1 cellular context compared by ENCODE assay signal in the genomic region with DNA sequence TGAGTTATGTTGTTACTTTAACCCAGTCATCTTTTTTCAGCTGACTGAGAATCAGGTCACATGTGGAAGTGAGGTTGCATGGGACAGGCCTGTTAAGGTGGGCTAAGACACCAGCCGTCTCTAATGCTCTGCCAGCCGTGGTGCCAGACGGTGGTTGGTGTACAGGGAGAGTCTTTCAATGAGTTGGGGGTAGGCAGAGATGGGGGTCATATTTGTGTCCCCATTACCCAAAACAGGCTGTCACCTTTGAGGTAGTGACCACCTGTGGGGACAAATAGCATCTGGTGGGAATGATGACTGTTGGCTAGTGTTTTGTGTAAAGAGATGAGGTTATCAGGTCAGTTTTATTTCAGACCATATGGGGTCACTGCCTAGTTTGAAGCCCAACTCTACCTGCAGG.
TF ChIP-seq lines count a peak whose summit lies in the region.

No MANE protein-coding gene starts in this region.

TF ChIP-seq in GM23338, 12 proteins besides CTCF, POLR2A, EP300 and RAD21 (continued from another document):
- TF ChIP-seq, protein P1, sequence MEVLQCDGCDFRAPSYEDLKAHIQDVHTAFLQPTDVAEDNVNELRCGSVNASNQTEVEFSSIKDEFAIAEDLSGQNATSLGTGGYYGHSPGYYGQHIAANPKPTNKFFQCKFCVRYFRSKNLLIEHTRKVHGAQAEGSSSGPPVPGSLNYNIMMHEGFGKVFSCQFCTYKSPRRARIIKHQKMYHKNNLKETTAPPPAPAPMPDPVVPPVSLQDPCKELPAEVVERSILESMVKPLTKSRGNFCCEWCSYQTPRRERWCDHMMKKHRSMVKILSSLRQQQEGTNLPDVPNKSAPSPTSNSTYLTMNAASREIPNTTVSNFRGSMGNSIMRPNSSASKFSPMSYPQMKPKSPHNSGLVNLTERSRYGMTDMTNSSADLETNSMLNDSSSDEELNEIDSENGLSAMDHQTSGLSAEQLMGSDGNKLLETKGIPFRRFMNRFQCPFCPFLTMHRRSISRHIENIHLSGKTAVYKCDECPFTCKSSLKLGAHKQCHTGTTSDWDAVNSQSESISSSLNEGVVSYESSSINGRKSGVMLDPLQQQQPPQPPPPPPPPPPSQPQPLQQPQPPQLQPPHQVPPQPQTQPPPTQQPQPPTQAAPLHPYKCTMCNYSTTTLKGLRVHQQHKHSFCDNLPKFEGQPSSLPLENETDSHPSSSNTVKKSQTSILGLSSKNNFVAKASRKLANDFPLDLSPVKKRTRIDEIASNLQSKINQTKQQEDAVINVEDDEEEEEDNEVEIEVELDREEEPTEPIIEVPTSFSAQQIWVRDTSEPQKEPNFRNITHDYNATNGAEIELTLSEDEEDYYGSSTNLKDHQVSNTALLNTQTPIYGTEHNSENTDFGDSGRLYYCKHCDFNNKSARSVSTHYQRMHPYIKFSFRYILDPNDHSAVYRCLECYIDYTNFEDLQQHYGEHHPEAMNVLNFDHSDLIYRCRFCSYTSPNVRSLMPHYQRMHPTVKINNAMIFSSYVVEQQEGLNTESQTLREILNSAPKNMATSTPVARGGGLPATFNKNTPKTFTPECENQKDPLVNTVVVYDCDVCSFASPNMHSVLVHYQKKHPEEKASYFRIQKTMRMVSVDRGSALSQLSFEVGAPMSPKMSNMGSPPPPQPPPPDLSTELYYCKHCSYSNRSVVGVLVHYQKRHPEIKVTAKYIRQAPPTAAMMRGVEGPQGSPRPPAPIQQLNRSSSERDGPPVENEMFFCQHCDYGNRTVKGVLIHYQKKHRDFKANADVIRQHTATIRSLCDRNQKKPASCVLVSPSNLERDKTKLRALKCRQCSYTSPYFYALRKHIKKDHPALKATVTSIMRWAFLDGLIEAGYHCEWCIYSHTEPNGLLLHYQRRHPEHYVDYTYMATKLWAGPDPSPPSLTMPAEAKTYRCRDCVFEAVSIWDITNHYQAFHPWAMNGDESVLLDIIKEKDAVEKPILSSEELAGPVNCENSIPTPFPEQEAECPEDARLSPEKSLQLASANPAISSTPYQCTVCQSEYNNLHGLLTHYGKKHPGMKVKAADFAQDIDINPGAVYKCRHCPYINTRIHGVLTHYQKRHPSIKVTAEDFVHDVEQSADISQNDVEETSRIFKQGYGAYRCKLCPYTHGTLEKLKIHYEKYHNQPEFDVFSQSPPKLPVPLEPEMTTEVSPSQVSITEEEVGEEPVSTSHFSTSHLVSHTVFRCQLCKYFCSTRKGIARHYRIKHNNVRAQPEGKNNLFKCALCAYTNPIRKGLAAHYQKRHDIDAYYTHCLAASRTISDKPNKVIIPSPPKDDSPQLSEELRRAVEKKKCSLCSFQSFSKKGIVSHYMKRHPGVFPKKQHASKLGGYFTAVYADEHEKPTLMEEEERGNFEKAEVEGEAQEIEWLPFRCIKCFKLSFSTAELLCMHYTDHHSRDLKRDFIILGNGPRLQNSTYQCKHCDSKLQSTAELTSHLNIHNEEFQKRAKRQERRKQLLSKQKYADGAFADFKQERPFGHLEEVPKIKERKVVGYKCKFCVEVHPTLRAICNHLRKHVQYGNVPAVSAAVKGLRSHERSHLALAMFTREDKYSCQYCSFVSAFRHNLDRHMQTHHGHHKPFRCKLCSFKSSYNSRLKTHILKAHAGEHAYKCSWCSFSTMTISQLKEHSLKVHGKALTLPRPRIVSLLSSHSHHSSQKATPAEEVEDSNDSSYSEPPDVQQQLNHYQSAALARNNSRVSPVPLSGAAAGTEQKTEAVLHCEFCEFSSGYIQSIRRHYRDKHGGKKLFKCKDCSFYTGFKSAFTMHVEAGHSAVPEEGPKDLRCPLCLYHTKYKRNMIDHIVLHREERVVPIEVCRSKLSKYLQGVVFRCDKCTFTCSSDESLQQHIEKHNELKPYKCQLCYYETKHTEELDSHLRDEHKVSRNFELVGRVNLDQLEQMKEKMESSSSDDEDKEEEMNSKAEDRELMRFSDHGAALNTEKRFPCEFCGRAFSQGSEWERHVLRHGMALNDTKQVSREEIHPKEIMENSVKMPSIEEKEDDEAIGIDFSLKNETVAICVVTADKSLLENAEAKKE (CRISPR knock-in tag; IDR thresholded peaks at IDR 0.05): no peak
- no peak for TF ChIP-seq ZNF331 (CRISPR knock-in tag; IDR thresholded peaks at IDR 0.05; ENCODE audit: low read depth)
- TF ChIP-seq STAT1 (IDR thresholded peaks at IDR 0.05; ENCODE audit: unreplicated experiment): no peak
- TF ChIP-seq, protein P2, sequence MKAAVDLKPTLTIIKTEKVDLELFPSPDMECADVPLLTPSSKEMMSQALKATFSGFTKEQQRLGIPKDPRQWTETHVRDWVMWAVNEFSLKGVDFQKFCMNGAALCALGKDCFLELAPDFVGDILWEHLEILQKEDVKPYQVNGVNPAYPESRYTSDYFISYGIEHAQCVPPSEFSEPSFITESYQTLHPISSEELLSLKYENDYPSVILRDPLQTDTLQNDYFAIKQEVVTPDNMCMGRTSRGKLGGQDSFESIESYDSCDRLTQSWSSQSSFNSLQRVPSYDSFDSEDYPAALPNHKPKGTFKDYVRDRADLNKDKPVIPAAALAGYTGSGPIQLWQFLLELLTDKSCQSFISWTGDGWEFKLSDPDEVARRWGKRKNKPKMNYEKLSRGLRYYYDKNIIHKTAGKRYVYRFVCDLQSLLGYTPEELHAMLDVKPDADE (IDR thresholded peaks at IDR 0.05): no peak
- TF ChIP-seq, protein P3, sequence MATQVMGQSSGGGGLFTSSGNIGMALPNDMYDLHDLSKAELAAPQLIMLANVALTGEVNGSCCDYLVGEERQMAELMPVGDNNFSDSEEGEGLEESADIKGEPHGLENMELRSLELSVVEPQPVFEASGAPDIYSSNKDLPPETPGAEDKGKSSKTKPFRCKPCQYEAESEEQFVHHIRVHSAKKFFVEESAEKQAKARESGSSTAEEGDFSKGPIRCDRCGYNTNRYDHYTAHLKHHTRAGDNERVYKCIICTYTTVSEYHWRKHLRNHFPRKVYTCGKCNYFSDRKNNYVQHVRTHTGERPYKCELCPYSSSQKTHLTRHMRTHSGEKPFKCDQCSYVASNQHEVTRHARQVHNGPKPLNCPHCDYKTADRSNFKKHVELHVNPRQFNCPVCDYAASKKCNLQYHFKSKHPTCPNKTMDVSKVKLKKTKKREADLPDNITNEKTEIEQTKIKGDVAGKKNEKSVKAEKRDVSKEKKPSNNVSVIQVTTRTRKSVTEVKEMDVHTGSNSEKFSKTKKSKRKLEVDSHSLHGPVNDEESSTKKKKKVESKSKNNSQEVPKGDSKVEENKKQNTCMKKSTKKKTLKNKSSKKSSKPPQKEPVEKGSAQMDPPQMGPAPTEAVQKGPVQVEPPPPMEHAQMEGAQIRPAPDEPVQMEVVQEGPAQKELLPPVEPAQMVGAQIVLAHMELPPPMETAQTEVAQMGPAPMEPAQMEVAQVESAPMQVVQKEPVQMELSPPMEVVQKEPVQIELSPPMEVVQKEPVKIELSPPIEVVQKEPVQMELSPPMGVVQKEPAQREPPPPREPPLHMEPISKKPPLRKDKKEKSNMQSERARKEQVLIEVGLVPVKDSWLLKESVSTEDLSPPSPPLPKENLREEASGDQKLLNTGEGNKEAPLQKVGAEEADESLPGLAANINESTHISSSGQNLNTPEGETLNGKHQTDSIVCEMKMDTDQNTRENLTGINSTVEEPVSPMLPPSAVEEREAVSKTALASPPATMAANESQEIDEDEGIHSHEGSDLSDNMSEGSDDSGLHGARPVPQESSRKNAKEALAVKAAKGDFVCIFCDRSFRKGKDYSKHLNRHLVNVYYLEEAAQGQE (IDR thresholded peaks at IDR 0.05; ENCODE audit: unreplicated experiment): no peak
- TF ChIP-seq POLR2AphosphoS5 (IDR thresholded peaks at IDR 0.05; ENCODE audit: low read depth): no peak
- TF ChIP-seq NANOG (IDR thresholded peaks at IDR 0.05; ENCODE audit: borderline replicate concordance): no peak
